Comparison of ENCODE assay signal across 20 cellular contexts in the genomic region with DNA sequence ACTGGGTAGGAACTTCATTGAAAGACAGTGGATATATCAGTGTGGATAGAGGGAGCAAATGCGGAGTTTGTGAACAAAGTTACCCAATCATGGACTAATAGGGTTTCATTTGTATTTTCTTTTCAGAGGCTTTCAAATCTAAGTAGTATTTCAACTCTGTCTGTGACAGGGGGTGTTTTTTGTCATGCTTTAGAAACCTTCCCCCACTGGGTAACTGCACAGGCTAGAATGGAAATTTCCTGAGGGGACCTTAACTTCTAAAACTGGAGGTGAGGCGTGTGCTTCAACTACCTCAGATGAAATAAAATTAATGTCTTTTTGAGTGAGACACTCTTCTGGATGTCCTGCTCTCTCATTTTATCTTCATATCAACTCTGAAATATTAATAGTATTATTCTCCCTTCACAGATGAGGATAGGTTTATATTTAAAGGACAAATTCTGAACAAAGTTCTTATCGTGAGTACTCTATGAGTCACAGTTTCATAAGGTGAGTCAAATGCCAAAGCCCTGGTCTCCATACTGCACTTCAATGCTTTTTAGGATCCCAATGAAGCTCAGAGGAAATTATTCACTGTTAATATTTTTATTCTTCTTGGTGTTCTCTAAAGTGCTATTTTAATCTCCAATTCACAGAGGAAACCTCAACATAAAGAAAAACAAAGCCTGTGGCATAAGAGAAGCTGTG.
"Had no signal": no experiment of that assay in that cellular context is flagged by ENCODE, and none has a peak within 500 bp of the region (broad histone marks: within the 10 kb centered on the region; RNA-seq: fewer than 3 reads in every experiment).

No MANE protein-coding gene starts in this region.

- H3K27ac Mint-ChIP-seq: endodermal cell, natural killer cell had no signal

- H3K27me3 ChIP-seq: gastroesophageal sphincter, stomach had no signal

- H3K4me1 Mint-ChIP-seq: endodermal cell, natural killer cell had no signal

- H3K9me3 ChIP-seq: gastroesophageal sphincter, mucosa of descending colon, stomach, thoracic aorta had no signal

- H3K36me3 Mint-ChIP-seq: natural killer cell had no signal

- H3K4me3 ChIP-seq: coronary artery, gastroesophageal sphincter, mucosa of descending colon, stomach, thoracic aorta had no signal

- H3K27ac ChIP-seq: coronary artery, gastroesophageal sphincter, stomach, thoracic aorta had no signal

- DNase-seq: effector CD4-positive, alpha-beta T cell; endodermal cell; glutamatergic neuron; islet precursor cell; left colon; mucosa of descending colon; natural killer cell; right cardiac atrium; small intestine; stimulated activated CD4-positive, alpha-beta T cell treated with anti-CD3 and anti-CD28 coated beads, Interleukin-12 subunit alpha, Interleukin-12 subunit beta, amount 100 ng/mL, for 4 hours; stimulated activated naive CD4-positive, alpha-beta T cell; stomach; substantia nigra; trophoblast cell had no signal

- H3K4me1 ChIP-seq: gastroesophageal sphincter, stomach had no signal

- H3K9me3 Mint-ChIP-seq: endodermal cell, neural crest cell had no signal

- H3K36me3 ChIP-seq: gastroesophageal sphincter, stomach, thoracic aorta had no signal

- ATAC-seq: esophagus mucosa, gastroesophageal sphincter, left colon, mucosa of descending colon, natural killer cell, right cardiac atrium had no signal

- H3K4me3 Mint-ChIP-seq: endodermal cell, natural killer cell, neural crest cell had no signal

- FAIRE-seq: endothelial cell of umbilical vein, small intestine had no signal
